ENCODE assay signal across 2 cellular contexts in genomic region chr1:8649875-8650274, GRCh38.
TF ChIP-seq lines count a peak whose summit lies in the region.

No MANE protein-coding gene starts in this region.

TF ChIP-seq in HEK293, 187 proteins besides CTCF, POLR2A, EP300 and RAD21 (continued from another document):
- no peak for TF ChIP-seq ZNF341 (tag by site-specific recombination; IDR thresholded peaks at IDR 0.05; ENCODE audit: low read depth)

TF ChIP-seq in GM12878, 131 proteins besides CTCF, POLR2A, EP300 and RAD21 (continued from another document):
- TF ChIP-seq USF1 (IDR thresholded peaks at IDR 0.05; ENCODE audit: borderline replicate concordance, extremely low read length, insufficient read depth, low read depth, low read length), result no peak
TF ChIP-seq in GM12878: peak in this region for 0.
